In genomic region chr12:130163461-130164215, GRCh38 we compare ENCODE assay signal across 17 cellular contexts. TPM values are rescaled to one million over a fixed set of nuclear protein-coding genes. Genes with fewer than 3 reads are reported as not detected.
DNase-seq lines count a peak whose midpoint lies in the region; ATAC-seq and TF ChIP-seq lines count a peak whose summit lies in the region.
"Had no signal": no experiment of that assay in that cellular context is flagged by ENCODE, and none has a peak within 500 bp of the region (broad histone marks: within the 10 kb centered on the region; RNA-seq: fewer than 3 reads in every experiment).

No MANE protein-coding gene starts in this region.

- H3K36me3 ChIP-seq in endodermal cell (ENCODE audit: control insufficient read depth, insufficient read depth, low read length) (no peaks in the 10 kb centered on the region), neural cell (ENCODE audit: insufficient read depth, low read length) (no peaks in the 10 kb centered on the region), vagina (no peaks in the 10 kb centered on the region)
- H3K36me3 ChIP-seq: HAP-1, lower lobe of right lung, neutrophil, SJSA1, spleen had no signal

- no peak for TF ChIP-seq RAD21 in neural cell (conservative IDR thresholded peaks at IDR 0.05)

- H3K4me3 Mint-ChIP-seq in endodermal cell, result peak overlapping the region; percentile 48
- H3K4me3 Mint-ChIP-seq in T-helper 17 cell, result no peak overlapping the region

- no peak overlapping the region for H3K4me2 ChIP-seq in neural cell (ENCODE audit: low read length)
- H3K4me2 ChIP-seq: KMS-11 had no signal

- H3K9me3 ChIP-seq in endodermal cell (ENCODE audit: control insufficient read depth, low read length) (no peaks in the 10 kb centered on the region), neural cell (ENCODE audit: low read length) (peaks cover 4% of the 10 kb centered on the region), vagina (no peaks in the 10 kb centered on the region), T-helper 17 cell (ENCODE audit: control insufficient read depth, low read length, poor library complexity, severe bottlenecking) (no peaks in the 10 kb centered on the region)
- H3K9me3 ChIP-seq: HAP-1, lower lobe of right lung, neutrophil, spleen had no signal

- no peaks in the 10 kb centered on the region for H3K9me3 Mint-ChIP-seq in endodermal cell

- H2AFZ ChIP-seq in neural cell (ENCODE audit: low read depth, low read length), result no peak overlapping the region

- no peaks in the 10 kb centered on the region for H3K79me2 ChIP-seq in neural cell (replicated peaks; ENCODE audit: insufficient read depth, low read length)

- no peaks in the 10 kb centered on the region for H3K36me3 Mint-ChIP-seq in endodermal cell (ENCODE audit: low read depth)
- no peaks in the 10 kb centered on the region for H3K36me3 Mint-ChIP-seq in T-helper 17 cell (ENCODE audit: low read depth)

- H4K20me1 ChIP-seq in neural cell (ENCODE audit: insufficient read depth), result no peaks in the 10 kb centered on the region

- H3K9ac ChIP-seq in endodermal cell (ENCODE audit: extremely low read depth, low read length, poor library complexity, severe bottlenecking) (no peak overlapping the region), neural cell (ENCODE audit: low read length) (no peak overlapping the region)
- H3K9ac ChIP-seq: KMS-11 had no signal

- no peak for TF ChIP-seq CTCF in endodermal cell (conservative IDR thresholded peaks at IDR 0.05)
- no peak for TF ChIP-seq CTCF in neural cell (IDR thresholded peaks at IDR 0.05; ENCODE audit: poor library complexity, severe bottlenecking)
- no peak for TF ChIP-seq CTCF in vagina (IDR thresholded peaks at IDR 0.05)

- H3F3A ChIP-seq in neural cell (ENCODE audit: insufficient read depth, low read length, poor library complexity, severe bottlenecking), result no peaks in the 10 kb centered on the region

- H3K4me1 Mint-ChIP-seq in endodermal cell (peaks cover 19% of the 10 kb centered on the region), T-helper 17 cell (no peaks in the 10 kb centered on the region)

- H3K27ac ChIP-seq in endodermal cell (ENCODE audit: low read depth, low read length) (no peak overlapping the region), neural cell (ENCODE audit: low read length) (no peak overlapping the region), vagina (no peak overlapping the region)
- H3K27ac ChIP-seq: KMS-11, lower lobe of right lung, neutrophil, SJSA1, spleen had no signal

- TF ChIP-seq POLR2A in vagina (IDR thresholded peaks at IDR 0.05), result no peak

- DNase-seq in stimulated activated CD4-positive, alpha-beta T cell treated with anti-CD3 and anti-CD28 coated beads, Interleukin-15, amount 100 ng/mL, for 24 hours, result peak; percentile 2
- no peak for DNase-seq in stimulated activated CD4-positive, alpha-beta T cell treated with anti-CD3 and anti-CD28 coated beads, Interleukin-1b, Interleukin-23, amount 100 ng/mL, for 48 hours
- DNase-seq in endodermal cell (peak; percentile 78), vagina (ENCODE audit: extremely low spot score in 2 of 2) (no peak), SHP77 (lab: John Stamatoyannopoulos, UW) (no peak), SW 1271 (lab: John Stamatoyannopoulos, UW) (no peak), T-helper 17 cell (no peak)
- DNase-seq: AML-193, DMS153, lower lobe of right lung, NCI-H345, spleen had no signal

- H3K27ac Mint-ChIP-seq in endodermal cell (no peak overlapping the region), T-helper 17 cell (no peak overlapping the region)

- H3K4me3 ChIP-seq in endodermal cell (ENCODE audit: low read length), result no peak overlapping the region
- H3K4me3 ChIP-seq in neural cell (ENCODE audit: low read length), result peak overlapping the region; percentile 48
- H3K4me3 ChIP-seq in vagina, result peak overlapping the region; percentile 54 to 64
- H3K4me3 ChIP-seq: HAP-1, SJSA1 had no signal

- H3K4me1 ChIP-seq in endodermal cell (ENCODE audit: control insufficient read depth, insufficient read depth, low read length), result peaks cover 6% of the 10 kb centered on the region
- peaks cover 35% of the 10 kb centered on the region for H3K4me1 ChIP-seq in vagina
- H3K4me1 ChIP-seq: SJSA1 had no signal

- WGBS in endodermal cell (ENCODE audit: insufficient coverage in 1 of 2, insufficient read length in 1 of 2), 2 experiments, result 6 to 8% methylated on average over 34 to 71 of the region's 71 CpGs

- intact Hi-C loops in vagina (cut with DNase I), result no loop called here

- H3K9me2 ChIP-seq in neural cell (ENCODE audit: insufficient read depth, low read length), result no peaks in the 10 kb centered on the region

- TF ChIP-seq EP300 in neural cell (conservative IDR thresholded peaks at IDR 0.05; ENCODE audit: poor library complexity, severe bottlenecking), result no peak

- H3K27me3 Mint-ChIP-seq in endodermal cell (ENCODE audit: insufficient read depth), result peaks cover 59% of the 10 kb centered on the region
- H3K27me3 Mint-ChIP-seq in T-helper 17 cell, result peaks cover 18% of the 10 kb centered on the region

- H3K27me3 ChIP-seq in endodermal cell (ENCODE audit: control insufficient read depth, insufficient read depth, low read length, poor library complexity, severe bottlenecking) (peaks cover 98% of the 10 kb centered on the region), neural cell (ENCODE audit: insufficient read depth, low read depth, low read length) (peaks cover 99% of the 10 kb centered on the region), vagina (no peaks in the 10 kb centered on the region)
- H3K27me3 ChIP-seq: SJSA1 had no signal

- no peak for ATAC-seq in T-helper 17 cell

TF ChIP-seq in neural cell, 6 proteins besides CTCF, POLR2A, EP300 and RAD21:
- no peak for TF ChIP-seq POLR2AphosphoS5 (IDR thresholded peaks at IDR 0.05)
- TF ChIP-seq EZH2 (IDR thresholded peaks at IDR 0.05; ENCODE audit: borderline replicate concordance, insufficient read depth, low read length, poor library complexity, severe bottlenecking), result peak; percentile 19
TF ChIP-seq in neural cell: peak in this region for 1.

RNA-seq across cellular contexts. Expression of gene FZD10, which starts 1.4 kb away (rescaled TPM):
- total RNA-seq in endodermal cell (under 1 TPM in 1 of 2 donors, not detected in 1; 0.18 TPM), vagina (5.2 TPM), T-helper 17 cell (not detected)
- 80.9 TPM for polyA plus RNA-seq in endodermal cell (2013, experiment 1 of 2)
- 59.6 TPM for polyA plus RNA-seq in endodermal cell (2013, experiment 2 of 2)
- not detected in 2 replicates for polyA plus RNA-seq in neural cell
- not detected in 2 replicates for polyA minus RNA-seq in neural cell
- total RNA-seq: SJSA1 had no signal

Comparison
In these comparisons a context has a peak if more than half of its experiments do, and no peak if none do; other contexts are left out.
1. DNase-seq: peak in stimulated activated CD4-positive, alpha-beta T cell treated with anti-CD3 and anti-CD28 coated beads, Interleukin-15, amount 100 ng/mL, for 24 hours (single experiment) and endodermal cell (single experiment); none in stimulated activated CD4-positive, alpha-beta T cell treated with anti-CD3 and anti-CD28 coated beads, Interleukin-1b, Interleukin-23, amount 100 ng/mL, for 48 hours (single experiment), vagina (0 of 2), SHP77 (0 of 2), SW 1271 (0 of 2) and T-helper 17 cell (0 of 3).